1 cellular context compared by ENCODE assay signal in the genomic region with DNA sequence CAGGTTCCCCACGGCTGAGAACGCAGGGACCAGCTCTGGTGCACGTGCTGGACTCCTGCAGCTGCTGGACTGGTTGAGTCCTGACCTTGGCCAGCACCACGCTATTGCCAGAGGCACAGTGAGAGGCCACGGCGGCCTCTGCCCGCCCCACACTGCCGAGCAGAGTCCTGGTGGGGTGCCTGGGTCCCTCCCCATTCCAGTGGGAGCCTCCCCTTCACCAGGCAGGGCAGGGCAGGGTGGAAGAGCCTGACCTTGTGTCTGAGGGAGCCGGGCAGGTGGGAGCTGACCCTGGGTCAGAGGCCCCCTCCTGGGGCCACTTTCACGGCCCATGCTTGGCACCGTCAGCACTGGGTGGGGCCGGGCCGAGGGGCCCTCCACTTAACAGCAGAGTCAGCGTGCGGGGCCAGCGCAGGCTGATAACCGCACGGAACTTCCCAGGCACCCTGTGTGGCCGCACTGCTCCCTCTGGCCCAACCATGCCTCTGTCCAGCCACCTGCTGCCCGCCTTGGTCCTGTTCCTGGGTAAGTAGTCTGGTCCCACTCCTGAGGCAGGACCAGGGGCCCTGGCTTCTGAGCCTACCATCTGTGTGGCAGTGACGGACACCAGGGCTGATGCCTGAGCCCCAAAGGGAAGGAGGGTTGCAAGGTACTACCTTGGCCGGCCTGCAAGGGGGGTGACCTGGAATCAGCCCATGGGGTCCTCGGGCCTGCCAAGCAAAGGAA.
TF ChIP-seq lines count a peak whose summit lies in the region.

Gene MAMDC4 (plus strand): TSS at position 406 of the 723 bp plus-strand sequence. CDS start 71 bp downstream, at position 477.

TF ChIP-seq in GM12878, 131 proteins besides CTCF, POLR2A, EP300 and RAD21:
- TF ChIP-seq MLLT1 (IDR thresholded peaks at IDR 0.05): no peak
- TF ChIP-seq TARDBP (IDR thresholded peaks at IDR 0.05; ENCODE audit: borderline replicate concordance): no peak
- no peak for TF ChIP-seq RAD51 (IDR thresholded peaks at IDR 0.05)
- TF ChIP-seq MTA3 (IDR thresholded peaks at IDR 0.05; ENCODE audit: borderline replicate concordance, low read length): no peak
- no peak for TF ChIP-seq RFX5 (IDR thresholded peaks at IDR 0.05; ENCODE audit: low read depth, low read length)
- no peak for TF ChIP-seq NBN (IDR thresholded peaks at IDR 0.05)
- no peak for TF ChIP-seq FOXM1 (IDR thresholded peaks at IDR 0.05; ENCODE audit: low read depth, low read length)
- no peak for TF ChIP-seq BHLHE40 (IDR thresholded peaks at IDR 0.05; ENCODE audit: borderline replicate concordance in 1 of 2, low read depth in 2 of 2, low read length in 1 of 2)
- TF ChIP-seq NR2C2 (IDR thresholded peaks at IDR 0.05; ENCODE audit: borderline replicate concordance, control insufficient read depth, insufficient read length, low read depth): no peak
- TF ChIP-seq, protein P1, sequence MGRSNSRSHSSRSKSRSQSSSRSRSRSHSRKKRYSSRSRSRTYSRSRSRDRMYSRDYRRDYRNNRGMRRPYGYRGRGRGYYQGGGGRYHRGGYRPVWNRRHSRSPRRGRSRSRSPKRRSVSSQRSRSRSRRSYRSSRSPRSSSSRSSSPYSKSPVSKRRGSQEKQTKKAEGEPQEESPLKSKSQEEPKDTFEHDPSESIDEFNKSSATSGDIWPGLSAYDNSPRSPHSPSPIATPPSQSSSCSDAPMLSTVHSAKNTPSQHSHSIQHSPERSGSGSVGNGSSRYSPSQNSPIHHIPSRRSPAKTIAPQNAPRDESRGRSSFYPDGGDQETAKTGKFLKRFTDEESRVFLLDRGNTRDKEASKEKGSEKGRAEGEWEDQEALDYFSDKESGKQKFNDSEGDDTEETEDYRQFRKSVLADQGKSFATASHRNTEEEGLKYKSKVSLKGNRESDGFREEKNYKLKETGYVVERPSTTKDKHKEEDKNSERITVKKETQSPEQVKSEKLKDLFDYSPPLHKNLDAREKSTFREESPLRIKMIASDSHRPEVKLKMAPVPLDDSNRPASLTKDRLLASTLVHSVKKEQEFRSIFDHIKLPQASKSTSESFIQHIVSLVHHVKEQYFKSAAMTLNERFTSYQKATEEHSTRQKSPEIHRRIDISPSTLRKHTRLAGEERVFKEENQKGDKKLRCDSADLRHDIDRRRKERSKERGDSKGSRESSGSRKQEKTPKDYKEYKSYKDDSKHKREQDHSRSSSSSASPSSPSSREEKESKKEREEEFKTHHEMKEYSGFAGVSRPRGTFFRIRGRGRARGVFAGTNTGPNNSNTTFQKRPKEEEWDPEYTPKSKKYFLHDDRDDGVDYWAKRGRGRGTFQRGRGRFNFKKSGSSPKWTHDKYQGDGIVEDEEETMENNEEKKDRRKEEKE (IDR thresholded peaks at IDR 0.05): no peak
- TF ChIP-seq, protein P2, sequence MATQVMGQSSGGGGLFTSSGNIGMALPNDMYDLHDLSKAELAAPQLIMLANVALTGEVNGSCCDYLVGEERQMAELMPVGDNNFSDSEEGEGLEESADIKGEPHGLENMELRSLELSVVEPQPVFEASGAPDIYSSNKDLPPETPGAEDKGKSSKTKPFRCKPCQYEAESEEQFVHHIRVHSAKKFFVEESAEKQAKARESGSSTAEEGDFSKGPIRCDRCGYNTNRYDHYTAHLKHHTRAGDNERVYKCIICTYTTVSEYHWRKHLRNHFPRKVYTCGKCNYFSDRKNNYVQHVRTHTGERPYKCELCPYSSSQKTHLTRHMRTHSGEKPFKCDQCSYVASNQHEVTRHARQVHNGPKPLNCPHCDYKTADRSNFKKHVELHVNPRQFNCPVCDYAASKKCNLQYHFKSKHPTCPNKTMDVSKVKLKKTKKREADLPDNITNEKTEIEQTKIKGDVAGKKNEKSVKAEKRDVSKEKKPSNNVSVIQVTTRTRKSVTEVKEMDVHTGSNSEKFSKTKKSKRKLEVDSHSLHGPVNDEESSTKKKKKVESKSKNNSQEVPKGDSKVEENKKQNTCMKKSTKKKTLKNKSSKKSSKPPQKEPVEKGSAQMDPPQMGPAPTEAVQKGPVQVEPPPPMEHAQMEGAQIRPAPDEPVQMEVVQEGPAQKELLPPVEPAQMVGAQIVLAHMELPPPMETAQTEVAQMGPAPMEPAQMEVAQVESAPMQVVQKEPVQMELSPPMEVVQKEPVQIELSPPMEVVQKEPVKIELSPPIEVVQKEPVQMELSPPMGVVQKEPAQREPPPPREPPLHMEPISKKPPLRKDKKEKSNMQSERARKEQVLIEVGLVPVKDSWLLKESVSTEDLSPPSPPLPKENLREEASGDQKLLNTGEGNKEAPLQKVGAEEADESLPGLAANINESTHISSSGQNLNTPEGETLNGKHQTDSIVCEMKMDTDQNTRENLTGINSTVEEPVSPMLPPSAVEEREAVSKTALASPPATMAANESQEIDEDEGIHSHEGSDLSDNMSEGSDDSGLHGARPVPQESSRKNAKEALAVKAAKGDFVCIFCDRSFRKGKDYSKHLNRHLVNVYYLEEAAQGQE (IDR thresholded peaks at IDR 0.05; ENCODE audit: low read depth, low read length): no peak
